ENCODE assay signal across 18 cellular contexts in the genomic region with DNA sequence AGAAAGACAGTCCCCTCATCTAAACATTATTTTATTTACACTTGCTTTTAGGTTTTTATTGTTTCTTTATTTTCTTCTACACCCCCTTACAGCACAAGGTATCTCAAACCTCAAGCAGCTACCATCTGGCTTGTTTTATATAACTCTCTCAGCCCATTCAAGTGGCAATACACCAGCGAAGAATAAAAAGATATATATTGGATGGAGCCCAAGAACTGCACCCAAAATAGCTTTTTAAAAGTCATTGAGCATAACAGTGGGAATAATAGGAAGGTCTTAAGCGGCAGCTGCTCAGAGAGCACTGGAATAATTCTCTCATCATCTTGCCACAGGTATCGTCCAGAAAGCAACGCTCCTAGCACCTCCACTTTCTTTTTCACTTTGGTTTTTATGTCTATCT.
DNase-seq lines count a peak whose midpoint lies in the region; ATAC-seq and TF ChIP-seq lines count a peak whose summit lies in the region.
"Had no signal": no experiment of that assay in that cellular context is flagged by ENCODE, and none has a peak within 500 bp of the region (broad histone marks: within the 10 kb centered on the region; RNA-seq: fewer than 3 reads in every experiment).

No MANE protein-coding gene starts in this region.

- intact Hi-C loops in heart left ventricle (cut with DNase I): no loop called here

- 15 to 32% (median 29%) methylated on average over 4 of the region's 4 CpGs for WGBS in heart left ventricle, 4 donors

- H3K9me3 ChIP-seq in heart left ventricle: no peaks in the 10 kb centered on the region
- H3K9me3 ChIP-seq: breast epithelium, Caco-2, esophagus muscularis mucosa, spleen, thyroid gland had no signal

- H3K27ac ChIP-seq in heart left ventricle: peak overlapping the region in 1 of 12 donors; percentile 16
- H3K27ac ChIP-seq: breast epithelium, esophagus muscularis mucosa, spleen, thyroid gland had no signal

- ATAC-seq in heart left ventricle (peak; percentile 51 to 88 (median 76)), GM21737 (IDR thresholded peaks at IDR 0.05; ENCODE audit: unreplicated experiment) (no peak)
- ATAC-seq: activated naive CD8-positive, alpha-beta T cell treated with anti-CD3 and anti-CD28 coated beads, Interleukin-2, amount 50 U/mL, for 24 hours; HepG2 had no signal

- H3K27me3 ChIP-seq in heart left ventricle: no peaks in the 10 kb centered on the region
- H3K27me3 ChIP-seq: breast epithelium, esophagus muscularis mucosa, spleen, thyroid gland had no signal

- no peak for TF ChIP-seq POLR2A in heart left ventricle (IDR thresholded peaks at IDR 0.05)

- no peak for TF ChIP-seq CTCF in heart left ventricle (IDR thresholded peaks at IDR 0.05)

- H3K36me3 ChIP-seq in heart left ventricle: no peaks in the 10 kb centered on the region
- H3K36me3 ChIP-seq: breast epithelium, esophagus muscularis mucosa, spleen, thyroid gland had no signal

- H3K4me1 ChIP-seq in heart left ventricle: peaks cover 0 to 10% (median 0%) of the 10 kb centered on the region in 12 donors
- H3K4me1 ChIP-seq: breast epithelium, Caco-2, spleen, thyroid gland had no signal

- peak; percentile 99 for DNase-seq in DMS79 treated with DMSO at 0.1 percent for 48 hours (lab: John Stamatoyannopoulos, UW)
- DNase-seq in NCI-H1436 (lab: John Stamatoyannopoulos, UW): peak; percentile 67
- DNase-seq in NCI-H446 treated with DMSO at 0.1 percent for 48 hours (lab: John Stamatoyannopoulos, UW): peak; percentile 84
- peak in 1 of 5 donors; percentile 6 for DNase-seq in heart left ventricle
- no peak for DNase-seq in activated gamma-delta T cell (lab: John Stamatoyannopoulos, UW)
- DNase-seq in activated CD8-positive, alpha-beta memory T cell treated with anti-CD3 and anti-CD28 coated beads, Interleukin-2, amount 50 U/mL, for 48 hours: no peak
- DNase-seq: activated CD8-positive, alpha-beta memory T cell treated with anti-CD3 and anti-CD28 coated beads for 24 hours; activated naive CD8-positive, alpha-beta T cell treated with anti-CD3 and anti-CD28 coated beads, Interleukin-2, amount 50 U/mL, for 24 hours; AML-193; Caco-2; GDM1; spleen; T-helper 2 cell; thyroid gland had no signal

- H3K4me3 ChIP-seq in heart left ventricle: peak overlapping the region in 8 of 12 donors; percentile 1 to 42 (median 24)
- H3K4me3 ChIP-seq: breast epithelium, spleen, thyroid gland had no signal

Comparison
In these comparisons a context has a peak if more than half of its experiments do, and no peak if none do; other contexts are left out.
1. DNase-seq: peak in DMS79 treated with DMSO at 0.1 percent for 48 hours (single experiment), NCI-H1436 (single experiment) and NCI-H446 treated with DMSO at 0.1 percent for 48 hours (single experiment); none in activated gamma-delta T cell (single experiment) and activated CD8-positive, alpha-beta memory T cell treated with anti-CD3 and anti-CD28 coated beads, Interleukin-2, amount 50 U/mL, for 48 hours (single experiment).